ENCODE assay signal across 10 cellular contexts in the genomic region with DNA sequence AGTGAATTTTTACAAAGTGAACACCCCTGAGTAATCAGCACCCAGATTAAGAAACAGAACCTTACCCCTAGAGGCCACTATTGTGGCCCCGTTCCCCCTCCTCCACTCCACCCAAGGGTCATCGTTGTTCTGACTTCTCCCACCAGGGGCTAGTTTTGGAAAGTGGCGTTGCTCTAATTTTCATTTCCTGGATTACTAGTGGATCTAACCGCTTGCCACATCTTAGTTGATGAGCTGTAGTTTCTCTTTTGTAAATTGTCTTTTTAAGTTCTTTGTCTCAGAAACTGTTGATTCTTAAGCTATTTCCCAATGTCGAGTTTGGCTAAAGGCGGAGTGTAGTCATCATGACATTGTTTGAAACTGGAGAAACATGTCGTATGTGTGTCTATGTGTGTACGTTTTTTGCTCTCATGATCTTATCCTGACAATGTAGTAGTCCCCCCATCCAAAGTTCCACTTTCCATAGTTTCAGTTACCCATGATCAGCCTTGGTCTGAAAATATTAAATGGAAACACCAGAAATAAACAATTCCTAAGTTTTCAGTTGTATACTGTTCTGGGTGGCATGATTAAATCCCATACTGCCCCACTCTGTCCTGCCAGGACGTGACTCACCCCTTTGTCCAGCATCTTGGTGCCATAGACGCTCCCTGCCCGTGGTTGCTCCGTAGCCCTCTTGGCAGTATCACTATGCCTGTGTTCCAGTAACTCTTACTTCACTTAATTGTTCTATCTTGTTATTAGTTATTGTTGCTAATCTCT.
DNase-seq lines count a peak whose midpoint lies in the region; ATAC-seq and TF ChIP-seq lines count a peak whose summit lies in the region.
"Had no signal": no experiment of that assay in that cellular context is flagged by ENCODE, and none has a peak within 500 bp of the region (broad histone marks: within the 10 kb centered on the region; RNA-seq: fewer than 3 reads in every experiment).

No MANE protein-coding gene starts in this region.

- no peak overlapping the region for H3K27ac ChIP-seq in DOHH2 (ENCODE audit: low read depth, low read length)
- H3K27ac ChIP-seq in Karpas-422 (ENCODE audit: low read length): no peak overlapping the region

- DNase-seq in NOMO-1 treated with DMSO at 0.1 percent for 48 hours (lab: John Stamatoyannopoulos, UW; ENCODE audit: unreplicated experiment): peak; percentile 80
- DNase-seq in erythroblast (lab: John Stamatoyannopoulos, UW): peak; percentile 10 to 24
- no peak for DNase-seq in progenitor cell of endocrine pancreas (ENCODE audit: low spot score, unreplicated experiment)
- DNase-seq in OCI-M2 (lab: John Stamatoyannopoulos, UW; ENCODE audit: unreplicated experiment): no peak
- no peak for DNase-seq in Karpas-422
- no peak for DNase-seq in activated naive CD4-positive, alpha-beta T cell treated with anti-CD3 and anti-CD28 coated beads, Interleukin-2, amount 10 ng/mL, durations not matched to agents 7 days and 5 days
- DNase-seq: NCI-H69 had no signal

- TF ChIP-seq POLR2A in erythroblast (IDR thresholded peaks at IDR 0.05; ENCODE audit: low read length): no peak

- H3K9me2 ChIP-seq in DOHH2 (replicated peaks; ENCODE audit: control insufficient read depth, low read length) (no peaks in the 10 kb centered on the region), Karpas-422 (replicated peaks; ENCODE audit: insufficient read depth, low read length) (no peaks in the 10 kb centered on the region)

- no peak overlapping the region for H3K9ac ChIP-seq in Karpas-422 (ENCODE audit: low read length)

- H3K27ac Mint-ChIP-seq in progenitor cell of endocrine pancreas: no peak overlapping the region
- no peak overlapping the region for H3K27ac Mint-ChIP-seq in activated naive CD4-positive, alpha-beta T cell treated with anti-CD3 and anti-CD28 coated beads, Interleukin-2, amount 10 ng/mL, durations not matched to agents 7 days and 5 days
- H3K27ac Mint-ChIP-seq: activated T-helper 2 cell treated with anti-CD3 and anti-CD28 coated beads, Interferon-gamma antibody, Interleukin-2, Interleukin-4, amounts not matched to agents 10 μg/mL and 5 μg/mL and 100 μg/mL, durations not matched to agents 14 hours and 24 hours and 36 hours had no signal

- no peak overlapping the region for H3K4me3 Mint-ChIP-seq in progenitor cell of endocrine pancreas (ENCODE audit: low read depth)
- no peak overlapping the region for H3K4me3 Mint-ChIP-seq in activated naive CD4-positive, alpha-beta T cell treated with anti-CD3 and anti-CD28 coated beads, Interleukin-2, amount 10 ng/mL, durations not matched to agents 7 days and 5 days

- H3K27me3 ChIP-seq in DOHH2 (ENCODE audit: control insufficient read depth, low read length) (no peaks in the 10 kb centered on the region), Karpas-422 (ENCODE audit: low read length) (no peaks in the 10 kb centered on the region)

- no peaks in the 10 kb centered on the region for H4K20me1 ChIP-seq in DOHH2 (ENCODE audit: control insufficient read depth, insufficient read depth, low read depth, low read length)
- H4K20me1 ChIP-seq in Karpas-422 (ENCODE audit: insufficient read depth, low read depth, low read length): no peaks in the 10 kb centered on the region

- peak; percentile 15 for TF ChIP-seq CTCF in DOHH2 (IDR thresholded peaks at IDR 0.05; ENCODE audit: low read depth, low read length, poor library complexity, severe bottlenecking)
- peak; percentile 34 for TF ChIP-seq CTCF in progenitor cell of endocrine pancreas (IDR thresholded peaks at IDR 0.05; ENCODE audit: unreplicated experiment)

- H3K36me3 ChIP-seq in DOHH2 (ENCODE audit: control insufficient read depth, low read length): no peaks in the 10 kb centered on the region
- H3K36me3 ChIP-seq in Karpas-422 (ENCODE audit: insufficient read depth, low read length): no peaks in the 10 kb centered on the region

- H3K9me3 ChIP-seq in DOHH2 (ENCODE audit: control insufficient read depth, insufficient read depth, low read length) (no peaks in the 10 kb centered on the region), Karpas-422 (ENCODE audit: low read length) (no peaks in the 10 kb centered on the region)

- H3F3A ChIP-seq in DOHH2 (ENCODE audit: control insufficient read depth, insufficient read depth): no peaks in the 10 kb centered on the region

- peaks cover 40% of the 10 kb centered on the region for H3K27me3 Mint-ChIP-seq in progenitor cell of endocrine pancreas
- peaks cover 26% of the 10 kb centered on the region for H3K27me3 Mint-ChIP-seq in activated naive CD4-positive, alpha-beta T cell treated with anti-CD3 and anti-CD28 coated beads, Interleukin-2, amount 10 ng/mL, durations not matched to agents 7 days and 5 days

- no peak overlapping the region for H2AFZ ChIP-seq in Karpas-422 (ENCODE audit: low read length)

- no peaks in the 10 kb centered on the region for H3K36me3 Mint-ChIP-seq in progenitor cell of endocrine pancreas (ENCODE audit: insufficient read depth)
- no peaks in the 10 kb centered on the region for H3K36me3 Mint-ChIP-seq in activated naive CD4-positive, alpha-beta T cell treated with anti-CD3 and anti-CD28 coated beads, Interleukin-2, amount 10 ng/mL, durations not matched to agents 7 days and 5 days

- no peaks in the 10 kb centered on the region for H3K9me3 Mint-ChIP-seq in progenitor cell of endocrine pancreas (ENCODE audit: low read depth)
- H3K9me3 Mint-ChIP-seq in activated naive CD4-positive, alpha-beta T cell treated with anti-CD3 and anti-CD28 coated beads, Interleukin-2, amount 10 ng/mL, durations not matched to agents 7 days and 5 days: no peaks in the 10 kb centered on the region
- H3K9me3 Mint-ChIP-seq: activated T-helper 2 cell treated with anti-CD3 and anti-CD28 coated beads, Interferon-gamma antibody, Interleukin-2, Interleukin-4, amounts not matched to agents 10 μg/mL and 5 μg/mL and 100 μg/mL, durations not matched to agents 14 hours and 24 hours and 36 hours had no signal

- no peak overlapping the region for H3K4me3 ChIP-seq in DOHH2 (ENCODE audit: low read length)
- no peak overlapping the region for H3K4me3 ChIP-seq in Karpas-422 (ENCODE audit: low read length)

- CTCF ChIA-PET in activated naive CD4-positive, alpha-beta T cell treated with anti-CD3 and anti-CD28 coated beads, Interleukin-2, amount 10 ng/mL, durations not matched to agents 7 days and 5 days (lab: Charles Lee): interaction anchor here (0.5 kb wide), 1 partner anchor 28 kb away, joined by 5 read pairs; no protein-coding TSS in a partner anchor

- no peak for ATAC-seq in HG02759 (IDR thresholded peaks at IDR 0.05; ENCODE audit: unreplicated experiment)

- H3K4me1 ChIP-seq in DOHH2 (ENCODE audit: control insufficient read depth, low read length) (peaks cover 8% of the 10 kb centered on the region), Karpas-422 (ENCODE audit: low read length) (peaks cover 9% of the 10 kb centered on the region)

- H3K79me2 ChIP-seq in DOHH2 (ENCODE audit: control insufficient read depth, low read length) (no peaks in the 10 kb centered on the region), Karpas-422 (ENCODE audit: low read length) (no peaks in the 10 kb centered on the region)

- H3K4me2 ChIP-seq in DOHH2 (ENCODE audit: low read length) (no peak overlapping the region), Karpas-422 (ENCODE audit: low read depth, low read length, poor library complexity, severe bottlenecking) (no peak overlapping the region)

- peaks cover 6% of the 10 kb centered on the region for H3K4me1 Mint-ChIP-seq in progenitor cell of endocrine pancreas (ENCODE audit: low read depth)
- peaks cover 19% of the 10 kb centered on the region for H3K4me1 Mint-ChIP-seq in activated naive CD4-positive, alpha-beta T cell treated with anti-CD3 and anti-CD28 coated beads, Interleukin-2, amount 10 ng/mL, durations not matched to agents 7 days and 5 days

Comparison
In these comparisons a context has a peak if more than half of its experiments do, and no peak if none do; other contexts are left out.
1. DNase-seq: peak in NOMO-1 treated with DMSO at 0.1 percent for 48 hours (single experiment) and erythroblast (2 of 2); none in progenitor cell of endocrine pancreas (single experiment), OCI-M2 (single experiment), Karpas-422 (single experiment) and activated naive CD4-positive, alpha-beta T cell treated with anti-CD3 and anti-CD28 coated beads, Interleukin-2, amount 10 ng/mL, durations not matched to agents 7 days and 5 days (single experiment).